8 cellular contexts compared by ENCODE assay signal in the genomic region with DNA sequence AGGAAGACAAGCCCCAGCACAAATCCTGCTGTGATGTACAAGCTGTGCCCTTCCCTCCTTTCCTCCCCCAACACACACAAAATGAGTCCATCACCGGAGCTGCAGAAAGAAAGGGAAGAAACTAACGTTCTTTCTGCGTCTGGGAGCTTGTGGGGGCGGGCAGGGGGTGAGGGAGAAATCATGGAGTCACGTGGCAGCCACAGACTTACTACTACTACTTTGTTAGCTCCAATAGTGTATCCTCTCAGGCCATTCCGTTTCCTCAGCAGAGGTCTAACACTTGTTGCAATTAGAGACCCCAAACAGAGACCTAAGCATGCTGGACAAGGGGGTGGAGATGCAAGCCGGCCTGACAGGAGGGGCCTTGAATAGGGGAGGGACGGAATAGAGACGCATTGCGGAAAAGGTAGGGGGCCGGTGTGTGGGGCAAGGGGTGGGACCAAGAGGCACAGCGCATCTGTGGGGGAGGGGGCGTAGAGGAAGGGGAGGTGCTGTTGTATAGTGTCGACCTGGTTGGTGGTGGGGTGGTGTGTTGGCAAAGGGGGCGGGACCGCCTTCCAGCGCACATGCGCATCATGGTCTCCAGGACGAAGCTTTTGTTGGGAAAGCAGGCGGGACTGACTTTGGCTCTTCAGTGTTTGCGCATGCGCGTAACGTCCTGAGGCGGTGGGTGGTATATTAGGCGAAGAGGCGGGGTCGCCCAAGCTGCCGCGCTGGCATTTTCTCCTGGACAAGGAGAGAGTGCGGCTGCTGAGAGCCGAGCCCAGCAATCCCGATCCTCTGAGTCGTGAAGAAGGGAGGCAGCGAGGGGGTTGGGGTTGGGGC. TPM values are rescaled to one million over a fixed set of nuclear protein-coding genes. Genes with fewer than 3 reads are reported as not detected.
DNase-seq lines count a peak whose midpoint lies in the region; ATAC-seq, FAIRE-seq and TF ChIP-seq lines count a peak whose summit lies in the region.

A gene with protein sequence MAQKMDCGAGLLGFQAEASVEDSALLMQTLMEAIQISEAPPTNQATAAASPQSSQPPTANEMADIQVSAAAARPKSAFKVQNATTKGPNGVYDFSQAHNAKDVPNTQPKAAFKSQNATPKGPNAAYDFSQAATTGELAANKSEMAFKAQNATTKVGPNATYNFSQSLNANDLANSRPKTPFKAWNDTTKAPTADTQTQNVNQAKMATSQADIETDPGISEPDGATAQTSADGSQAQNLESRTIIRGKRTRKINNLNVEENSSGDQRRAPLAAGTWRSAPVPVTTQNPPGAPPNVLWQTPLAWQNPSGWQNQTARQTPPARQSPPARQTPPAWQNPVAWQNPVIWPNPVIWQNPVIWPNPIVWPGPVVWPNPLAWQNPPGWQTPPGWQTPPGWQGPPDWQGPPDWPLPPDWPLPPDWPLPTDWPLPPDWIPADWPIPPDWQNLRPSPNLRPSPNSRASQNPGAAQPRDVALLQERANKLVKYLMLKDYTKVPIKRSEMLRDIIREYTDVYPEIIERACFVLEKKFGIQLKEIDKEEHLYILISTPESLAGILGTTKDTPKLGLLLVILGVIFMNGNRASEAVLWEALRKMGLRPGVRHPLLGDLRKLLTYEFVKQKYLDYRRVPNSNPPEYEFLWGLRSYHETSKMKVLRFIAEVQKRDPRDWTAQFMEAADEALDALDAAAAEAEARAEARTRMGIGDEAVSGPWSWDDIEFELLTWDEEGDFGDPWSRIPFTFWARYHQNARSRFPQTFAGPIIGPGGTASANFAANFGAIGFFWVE (plus strand): TSS at position 703 of the 825 bp plus-strand sequence. CDS start 682 bp downstream, outside the sequence.

- 1 to 30% (median 7%) methylated on average over 27 to 35 of the region's 35 CpGs for WGBS in small intestine, 3 donors

- CTCF ChIA-PET in WTC11 (lab: Charles Lee), result interaction anchor here (1.0 to 1.7 kb wide), 3 partner anchors 32 to 278 kb away, joined by 3 to 10 read pairs (median 4); no protein-coding TSS in a partner anchor

- peak within 1 kb of the TSS in 1 of 2 donors; percentile 70 for H3K27ac ChIP-seq in small intestine (ENCODE audit: low read depth in 1 of 2, low read length in 1 of 2)

- H3K36me3 Mint-ChIP-seq in WTC11, result peaks cover 23% of the 10 kb centered on the region

- TF ChIP-seq CTCF in WTC11 (IDR thresholded peaks at IDR 0.05) (no peak), bronchial epithelial cell (IDR thresholded peaks at IDR 0.05; ENCODE audit: insufficient read depth, low read length, severe bottlenecking) (no peak)

- H3K4me1 ChIP-seq in small intestine (ENCODE audit: control insufficient read depth in 2 of 2, insufficient read depth in 1 of 2, low read depth in 1 of 2, low read length in 1 of 2), result no peaks in the 10 kb centered on the region

- H3K9me3 Mint-ChIP-seq in WTC11, result no peaks in the 10 kb centered on the region

- DNase-seq in NCI-H2081 treated with DMSO at 0.1 percent for 48 hours (lab: John Stamatoyannopoulos, UW), result peak; percentile 85
- DNase-seq in WTC11 (ENCODE audit: low spot score), result peak; percentile 93
- peak; percentile 84 for DNase-seq in bronchial epithelial cell (ENCODE audit: low read depth)
- peak; percentile 74 for DNase-seq in iPS-NIHi11 (ENCODE audit: low spot score)
- DNase-seq in small intestine, result peak; percentile 73
- DNase-seq in GM19238 (ENCODE audit: insufficient read length, low spot score), result no peak

- H3K4me3 Mint-ChIP-seq in WTC11, result peak within 1 kb of the TSS; percentile 95

- H3K27me3 ChIP-seq in bronchial epithelial cell (ENCODE audit: control insufficient read depth, insufficient read depth, low read length) (no peaks in the 10 kb centered on the region), small intestine (ENCODE audit: control insufficient read depth in 2 of 2, insufficient read depth in 2 of 2, low read length in 2 of 2) (no peaks in the 10 kb centered on the region)

- POLR2A ChIA-PET in WTC11 (lab: Charles Lee), result no interaction called here

- TF ChIP-seq POLR2A in GM15510 (IDR thresholded peaks at IDR 0.05; ENCODE audit: borderline replicate concordance, extremely low read depth, insufficient read length), result peak; percentile 55

- H3K9me3 ChIP-seq in small intestine (ENCODE audit: control insufficient read depth, low read depth), result no peaks in the 10 kb centered on the region

- H3K4me3 ChIP-seq in bronchial epithelial cell (ENCODE audit: low read depth, low read length), result peak within 1 kb of the TSS; percentile 56
- H3K4me3 ChIP-seq in small intestine (ENCODE audit: low read depth in 1 of 2, low read length in 2 of 2), result peak within 1 kb of the TSS; percentile 48 to 53

- H3K36me3 ChIP-seq in bronchial epithelial cell (ENCODE audit: control insufficient read depth, insufficient read depth, low read length) (no peaks in the 10 kb centered on the region), small intestine (ENCODE audit: control insufficient read depth in 2 of 2, insufficient read depth in 2 of 2, low read length in 2 of 2) (no peaks in the 10 kb centered on the region)

- H3K27ac Mint-ChIP-seq in WTC11, result peak within 1 kb of the TSS; percentile 95

- H3K27me3 Mint-ChIP-seq in WTC11 (ENCODE audit: low read depth), result no peaks in the 10 kb centered on the region

- FAIRE-seq in bronchial epithelial cell (lab: Jason Lieb, UNC), result no peak
- FAIRE-seq in small intestine (lab: Jason Lieb, UNC), result no peak

- peaks cover 11% of the 10 kb centered on the region for H3K4me1 Mint-ChIP-seq in WTC11

- peak; percentile 59 for ATAC-seq in HG02884 (IDR thresholded peaks at IDR 0.05; ENCODE audit: unreplicated experiment)
- peak; percentile 95 for ATAC-seq in WTC11

TF ChIP-seq in WTC11, 78 proteins besides CTCF, POLR2A, EP300 and RAD21:
- TF ChIP-seq FOXK1 (CRISPR knock-in tag; IDR thresholded peaks at IDR 0.05) (no peak), CBFB (CRISPR knock-in tag; IDR thresholded peaks at IDR 0.05; ENCODE audit: low read depth) (0 out of 2 replicates have a peak, but pooled peaks have one; percentile 25), NFYB (CRISPR knock-in tag; conservative IDR thresholded peaks at IDR 0.05; ENCODE audit: low read depth) (0 out of 2 replicates have a peak, but pooled peaks have one; percentile 16), EMX1 (CRISPR knock-in tag; IDR thresholded peaks at IDR 0.05) (0 out of 2 replicates have a peak, but pooled peaks have one; percentile 35), ZNF671 (CRISPR knock-in tag; IDR thresholded peaks at IDR 0.05) (no peak), SP1 (CRISPR knock-in tag; conservative IDR thresholded peaks at IDR 0.05) (peak; percentile 64)
- TF ChIP-seq, protein P1, sequence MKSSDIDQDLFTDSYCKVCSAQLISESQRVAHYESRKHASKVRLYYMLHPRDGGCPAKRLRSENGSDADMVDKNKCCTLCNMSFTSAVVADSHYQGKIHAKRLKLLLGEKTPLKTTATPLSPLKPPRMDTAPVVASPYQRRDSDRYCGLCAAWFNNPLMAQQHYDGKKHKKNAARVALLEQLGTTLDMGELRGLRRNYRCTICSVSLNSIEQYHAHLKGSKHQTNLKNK (CRISPR knock-in tag; IDR thresholded peaks at IDR 0.05), result 0 out of 2 replicates have a peak, but pooled peaks have one; percentile 43
- TF ChIP-seq, protein P2, sequence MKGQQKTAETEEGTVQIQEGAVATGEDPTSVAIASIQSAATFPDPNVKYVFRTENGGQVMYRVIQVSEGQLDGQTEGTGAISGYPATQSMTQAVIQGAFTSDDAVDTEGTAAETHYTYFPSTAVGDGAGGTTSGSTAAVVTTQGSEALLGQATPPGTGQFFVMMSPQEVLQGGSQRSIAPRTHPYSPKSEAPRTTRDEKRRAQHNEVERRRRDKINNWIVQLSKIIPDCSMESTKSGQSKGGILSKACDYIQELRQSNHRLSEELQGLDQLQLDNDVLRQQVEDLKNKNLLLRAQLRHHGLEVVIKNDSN (CRISPR knock-in tag; IDR thresholded peaks at IDR 0.05), result 0 out of 2 replicates have a peak, but pooled peaks have one; percentile 44
- TF ChIP-seq, protein P3, sequence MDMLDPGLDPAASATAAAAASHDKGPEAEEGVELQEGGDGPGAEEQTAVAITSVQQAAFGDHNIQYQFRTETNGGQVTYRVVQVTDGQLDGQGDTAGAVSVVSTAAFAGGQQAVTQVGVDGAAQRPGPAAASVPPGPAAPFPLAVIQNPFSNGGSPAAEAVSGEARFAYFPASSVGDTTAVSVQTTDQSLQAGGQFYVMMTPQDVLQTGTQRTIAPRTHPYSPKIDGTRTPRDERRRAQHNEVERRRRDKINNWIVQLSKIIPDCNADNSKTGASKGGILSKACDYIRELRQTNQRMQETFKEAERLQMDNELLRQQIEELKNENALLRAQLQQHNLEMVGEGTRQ (CRISPR knock-in tag; IDR thresholded peaks at IDR 0.05), result peak; percentile 48; the same call in 1 of the 2 replicates

RNA-seq across cellular contexts. Expression of the gene that starts here (rescaled TPM):
- total RNA-seq in WTC11 (2021) (125 to 135 TPM (median 130 TPM) in 3 replicates), bronchial epithelial cell (10.2 and 11.6 TPM in 2 replicates)
- polyA plus RNA-seq in small intestine, result 10 to 100 TPM; 14.3 to 36.6 (median 16.8) TPM

Comparison
In these comparisons a context has a peak if more than half of its experiments do, and no peak if none do; other contexts are left out.
1. RNA of the gene that starts here (total RNA-seq): 125 to 135 TPM in WTC11; 10.2 to 11.6 TPM in bronchial epithelial cell; every median in the first group is over 10 times any median in the second.